ENCODE assay signal across 8 cellular contexts in genomic region chr4:103099691-103100392, GRCh38. TPM values are rescaled to one million over a fixed set of nuclear protein-coding genes. Genes with fewer than 3 reads are reported as not detected.
DNase-seq lines count a peak whose midpoint lies in the region; ATAC-seq and TF ChIP-seq lines count a peak whose summit lies in the region.

TSS of gene BDH2 (minus strand) at chr4:103099834. CDS start at chr4:103096254, 3,580 bp downstream.

- no peaks in the 10 kb centered on the region for H3K27me3 ChIP-seq in liver (ENCODE audit: control insufficient read depth in 4 of 4, insufficient read depth in 4 of 4, low read length in 3 of 4)

- peaks cover 12 to 44% (median 35%) of the 10 kb centered on the region in 4 donors for H3K4me1 ChIP-seq in liver (ENCODE audit: control insufficient read depth in 4 of 4, insufficient read depth in 4 of 4, low read length in 3 of 4)

- peak; percentile 94 to 96 for TF ChIP-seq RAD21 in liver (IDR thresholded peaks at IDR 0.05)

- H3K4me1 Mint-ChIP-seq in stimulated activated memory B cell treated with anti-CD40 and anti-IgM and Interleukin-4, amounts not matched to agents 10 μg/mL and 1 μg/mL and 100 μg/mL, for 72 hours, result peaks cover 15% of the 10 kb centered on the region

- no peaks in the 10 kb centered on the region for H3K27me3 Mint-ChIP-seq in stimulated activated memory B cell treated with anti-CD40 and anti-IgM and Interleukin-4, amounts not matched to agents 10 μg/mL and 1 μg/mL and 100 μg/mL, for 72 hours

- DNase-seq in COR-L47 (lab: John Stamatoyannopoulos, UW) (peak; percentile 83), NCI-H345 treated with DMSO at 0.1 percent for 48 hours (lab: John Stamatoyannopoulos, UW; ENCODE audit: unreplicated experiment) (peak; percentile 86)
- peak; percentile 1 for DNase-seq in effector CD8-positive, alpha-beta T cell (lab: John Stamatoyannopoulos, UW)

- H3K9ac ChIP-seq in liver (ENCODE audit: low read depth in 1 of 2, low read length in 2 of 2), result peak within 1 kb of the TSS; percentile 53 to 84

- TF ChIP-seq CTCF in liver (IDR thresholded peaks at IDR 0.05; ENCODE audit: low read depth, low read length, missing input control), result peak; percentile 82

- H3K9me3 ChIP-seq in liver (ENCODE audit: control insufficient read depth in 4 of 4, low read length in 3 of 4), result no peaks in the 10 kb centered on the region

- peak within 1 kb of the TSS; percentile 80 for H3K4me3 Mint-ChIP-seq in stimulated activated memory B cell treated with anti-CD40 and anti-IgM and Interleukin-4, amounts not matched to agents 10 μg/mL and 1 μg/mL and 100 μg/mL, for 72 hours

- no peaks in the 10 kb centered on the region for H3K9me3 Mint-ChIP-seq in stimulated activated memory B cell treated with anti-CD40 and anti-IgM and Interleukin-4, amounts not matched to agents 10 μg/mL and 1 μg/mL and 100 μg/mL, for 72 hours

- H3K36me3 Mint-ChIP-seq in stimulated activated memory B cell treated with anti-CD40 and anti-IgM and Interleukin-4, amounts not matched to agents 10 μg/mL and 1 μg/mL and 100 μg/mL, for 72 hours, result no peaks in the 10 kb centered on the region

- ATAC-seq in GM19324 (IDR thresholded peaks at IDR 0.05; ENCODE audit: low FRiP score, unreplicated experiment) (peak; percentile 92), HG03432 (IDR thresholded peaks at IDR 0.05; ENCODE audit: unreplicated experiment) (peak; percentile 98)
- ATAC-seq in activated CD4-positive, CD25-positive, alpha-beta regulatory T cell treated with anti-CD3 and anti-CD28 coated beads, Interleukin-2, amount 50 U/mL, for 24 hours, result peak; percentile 97 to 98
- peak; percentile 96 for ATAC-seq in stimulated activated memory B cell treated with anti-CD40 and anti-IgM and Interleukin-4, amounts not matched to agents 10 μg/mL and 1 μg/mL and 100 μg/mL, for 72 hours

- H3K27ac Mint-ChIP-seq in stimulated activated memory B cell treated with anti-CD40 and anti-IgM and Interleukin-4, amounts not matched to agents 10 μg/mL and 1 μg/mL and 100 μg/mL, for 72 hours, result peak within 1 kb of the TSS; percentile 87

- H3K4me3 ChIP-seq in liver (ENCODE audit: low read depth in 1 of 3, low read length in 3 of 3), result peak within 1 kb of the TSS; percentile 54 to 78 (median 69)

- H3K27ac ChIP-seq in liver (ENCODE audit: low read depth in 1 of 2, low read length in 2 of 2), result peak within 1 kb of the TSS; percentile 74 to 80

- 10% methylated on average over 11 of the region's 11 CpGs for WGBS in liver

- H3K36me3 ChIP-seq in liver (ENCODE audit: control insufficient read depth in 4 of 4, insufficient read depth in 3 of 4, low read depth in 1 of 4, low read length in 3 of 4), result no peaks in the 10 kb centered on the region

TF ChIP-seq in liver, 16 proteins besides CTCF, POLR2A, EP300 and RAD21:
- TF ChIP-seq RXRA (IDR thresholded peaks at IDR 0.05), result peak; percentile 23 to 34
- no peak for TF ChIP-seq NR2F2 (IDR thresholded peaks at IDR 0.05)
- TF ChIP-seq SP1 (IDR thresholded peaks at IDR 0.05), result peak; percentile 25
- no peak for TF ChIP-seq EGR1 (IDR thresholded peaks at IDR 0.05; ENCODE audit: low read depth in 2 of 2)
- TF ChIP-seq ATF3 (IDR thresholded peaks at IDR 0.05), result no peak
- no peak for TF ChIP-seq ZBTB33 (IDR thresholded peaks at IDR 0.05)
- TF ChIP-seq REST (IDR thresholded peaks at IDR 0.05), result no peak
- no peak for TF ChIP-seq YY1 (IDR thresholded peaks at IDR 0.05)
- TF ChIP-seq FOXA1 (IDR thresholded peaks at IDR 0.05), result no peak
- TF ChIP-seq HNF4A (conservative IDR thresholded peaks at IDR 0.05), result peak; percentile 13 to 49
- TF ChIP-seq GABPA (IDR thresholded peaks at IDR 0.05 in 1 of 2, conservative IDR thresholded peaks at IDR 0.05 in 1 of 2), result no peak
- TF ChIP-seq TAF1 (conservative IDR thresholded peaks at IDR 0.05), result no peak
- TF ChIP-seq FOXA2 (IDR thresholded peaks at IDR 0.05), result no peak
- no peak for TF ChIP-seq HNF4G (IDR thresholded peaks at IDR 0.05)
- no peak for TF ChIP-seq MAX (IDR thresholded peaks at IDR 0.05)
- TF ChIP-seq JUND (IDR thresholded peaks at IDR 0.05), result peak in 1 of 2 donors; percentile 46
TF ChIP-seq in liver: peak in this region for 4.

RNA-seq across cellular contexts. Expression of gene BDH2, which starts in this region (rescaled TPM):
- total RNA-seq in liver, result 10 to 100 TPM; 16.6 to 44.1 TPM
- 10 to 100 TPM; 26.8 to 88.5 TPM for polyA plus RNA-seq in liver

Comparison
In these comparisons a context has a peak if more than half of its experiments do, and no peak if none do; other contexts are left out.
1. Peak in every context shown above with its lines: DNase-seq, ATAC-seq, H3K4me3 ChIP-seq and H3K27ac ChIP-seq.
2. DNase-seq: peak in every context shown above with its lines; median percentile 86 in NCI-H345 treated with DMSO at 0.1 percent for 48 hours; 83 in COR-L47; 1 in effector CD8-positive, alpha-beta T cell.